In the genomic region with DNA sequence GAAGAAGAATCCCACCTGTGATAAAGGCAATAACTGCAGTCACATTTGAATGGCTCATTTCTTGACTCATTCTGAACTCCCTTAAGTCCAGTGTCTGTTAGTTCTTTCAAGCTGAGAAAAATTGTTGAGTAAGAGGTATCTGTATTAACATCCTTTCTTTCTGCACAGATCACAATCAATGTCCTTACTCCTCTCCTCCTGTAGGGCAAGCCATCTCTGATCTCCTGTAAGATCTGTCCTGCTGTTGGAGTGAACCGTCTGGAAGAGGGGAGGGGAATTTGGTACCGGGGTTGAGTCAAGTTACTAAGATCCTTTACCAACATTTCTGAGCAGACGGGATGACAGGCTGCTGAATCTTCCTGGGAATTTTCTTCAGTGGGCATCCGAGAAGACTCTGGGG, we compare ENCODE assay signal across 34 cellular contexts.
"Had no signal": no experiment of that assay in that cellular context is flagged by ENCODE, and none has a peak within 500 bp of the region (broad histone marks: within the 10 kb centered on the region; RNA-seq: fewer than 3 reads in every experiment).

No MANE protein-coding gene starts in this region.

- H3K9ac ChIP-seq: KMS-11 had no signal

- H3K27ac ChIP-seq: KMS-11 had no signal

- H3K27me3 ChIP-seq: MG63 had no signal

- H3K4me3 ChIP-seq: MG63 had no signal

- DNase-seq: Karpas-422, Kasumi-1, MG63, MM.1S, MV-4-11, NCI-H1048, NCI-H1092, NCI-H1092 treated with DMSO at 0.1 percent for 48 hours, NCI-H1105, NCI-H1105 treated with DMSO at 0.1 percent for 48 hours, NCI-H1417, NCI-H1417 treated with DMSO at 0.1 percent for 48 hours, NCI-H1436, NCI-H1436 treated with DMSO at 0.1 percent for 48 hours, NCI-H146, NCI-H1694, NCI-H1694 treated with DMSO at 0.1 percent for 48 hours, NCI-H187, NCI-H187 treated with DMSO at 0.1 percent for 48 hours, NCI-H1930, NCI-H2029, NCI-H2029 treated with DMSO at 0.1 percent for 48 hours, NCI-H2081, NCI-H2081 treated with DMSO at 0.1 percent for 48 hours, NCI-H2107, NCI-H2171, NCI-H2171 treated with DMSO at 0.1 percent for 48 hours, NCI-H2227 treated with DMSO at 0.1 percent for 48 hours, NCI-H226, NCI-H345, NCI-H446, NCI-H446 treated with DMSO at 0.1 percent for 48 hours, NCI-H510A had no signal

- H3K4me2 ChIP-seq: KMS-11 had no signal

- H3K9me3 ChIP-seq: MG63 had no signal

- H3K36me3 ChIP-seq: MG63 had no signal
